In genomic region chr1:165828103-165828558, GRCh38 we compare ENCODE assay signal across 8 cellular contexts. TPM values are rescaled to one million over a fixed set of nuclear protein-coding genes. Genes with fewer than 3 reads are reported as not detected.
DNase-seq lines count a peak whose midpoint lies in the region; ATAC-seq lines count a peak whose summit lies in the region.

No MANE protein-coding gene starts in this region.

- peak; percentile 45 for ATAC-seq in HG02759 (IDR thresholded peaks at IDR 0.05; ENCODE audit: unreplicated experiment)
- peak; percentile 42 to 51 for ATAC-seq in activated CD4-positive, CD25-positive, alpha-beta regulatory T cell treated with anti-CD3 and anti-CD28 coated beads, Interleukin-2, amount 50 U/mL, for 24 hours

- DNase-seq in activated T-cell treated with anti-CD3 and anti-CD28 coated beads for 1 hour (ENCODE audit: low read depth) (peak; percentile 6), NCI-H146 (lab: John Stamatoyannopoulos, UW) (peak; percentile 68), dermis blood vessel endothelial cell (peak; percentile 54), lung microvascular endothelial cell (ENCODE audit: low read depth in 2 of 2) (peak; percentile 42 to 43)
- no peak for DNase-seq in activated T-cell treated with anti-CD3 and anti-CD28 coated beads, Interleukin-2, amount 50 U/mL, for 1 hour
- peak; percentile 24 for DNase-seq in stimulated activated CD8-positive, alpha-beta memory T cell treated with anti-CD3 and anti-CD28 coated beads, Interleukin-15, amount 100 ng/mL, for 24 hours (ENCODE audit: low read depth)

RNA-seq across cellular contexts. Expression of gene UCK2, which starts 0.7 kb away (rescaled TPM):
- total RNA-seq in dermis blood vessel endothelial cell (84.7 and 86.3 TPM in 2 replicates), lung microvascular endothelial cell (50.8 and 53.4 TPM in 2 replicates)

RNA-seq across cellular contexts. Expression of gene TMCO1, which starts 59.5 kb away (rescaled TPM):
- 59.3 and 78.3 TPM in 2 replicates for total RNA-seq in dermis blood vessel endothelial cell
- total RNA-seq in lung microvascular endothelial cell, result 35.7 and 48.0 TPM in 2 replicates
